21 cellular contexts compared by ENCODE assay signal in the genomic region with DNA sequence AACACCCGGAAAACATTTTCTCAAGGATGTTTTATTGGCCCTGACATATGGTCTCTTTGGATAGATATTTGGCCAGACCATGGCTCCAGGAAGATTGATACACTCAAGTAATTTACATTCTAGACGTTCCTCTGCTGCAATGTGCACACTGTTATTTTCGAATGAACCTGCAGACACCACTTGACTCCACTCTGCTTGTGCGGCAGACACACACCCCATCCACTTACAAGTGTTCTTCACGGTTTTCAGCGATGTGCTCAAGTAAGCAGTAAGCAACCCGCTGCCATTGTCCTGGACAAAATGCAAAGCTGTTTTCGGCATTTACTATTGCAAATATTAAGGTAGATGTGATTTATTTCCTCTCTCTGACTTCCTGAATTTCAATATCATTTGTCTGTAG. TPM values are rescaled to one million over a fixed set of nuclear protein-coding genes. Genes with fewer than 3 reads are reported as not detected.
DNase-seq lines count a peak whose midpoint lies in the region; ATAC-seq, FAIRE-seq and TF ChIP-seq lines count a peak whose summit lies in the region.
"Had no signal": no experiment of that assay in that cellular context is flagged by ENCODE, and none has a peak within 500 bp of the region (broad histone marks: within the 10 kb centered on the region; RNA-seq: fewer than 3 reads in every experiment).

No MANE protein-coding gene starts in this region.

- no peaks in the 10 kb centered on the region for H3K36me3 ChIP-seq in H1 (ENCODE audit: control insufficient read depth in 2 of 4, insufficient read depth in 4 of 4, low read length in 3 of 4)
- H3K36me3 ChIP-seq in upper lobe of right lung = no peaks in the 10 kb centered on the region
- H3K36me3 ChIP-seq in HepG2 (replicated peaks in 1 of 2; ENCODE audit: control insufficient read depth in 1 of 2, insufficient read depth in 2 of 2, low read length in 2 of 2) = no peaks in the 10 kb centered on the region

- no peak overlapping the region for H2BK5ac ChIP-seq in H1 (ENCODE audit: low read depth, low read length)

- H2BK12ac ChIP-seq in H1 (ENCODE audit: low read depth, low read length) = no peak overlapping the region

- H3K27me3 ChIP-seq in H1 (replicated peaks in 1 of 4; ENCODE audit: control insufficient read depth in 3 of 4, extremely low read depth in 1 of 4, insufficient read depth in 3 of 4, low read length in 3 of 4) (peaks cover 0 to 1% (median 0%) of the 10 kb centered on the region in 4 experiments; a peak in 1 of 7 replicates), upper lobe of right lung (no peaks in the 10 kb centered on the region), HepG2 (ENCODE audit: control insufficient read depth in 1 of 2, insufficient read depth in 2 of 2, low read length in 2 of 2) (no peaks in the 10 kb centered on the region)

- TF ChIP-seq EP300 in H1 (IDR thresholded peaks at IDR 0.05; ENCODE audit: borderline replicate concordance in 1 of 2, low read depth in 2 of 2, low read length in 2 of 2) = no peak
- no peak for TF ChIP-seq EP300 in HepG2 (IDR thresholded peaks at IDR 0.05; ENCODE audit: low read depth in 2 of 2, low read length in 2 of 2)
- TF ChIP-seq EP300 in HepG2 (CRISPR knock-in tag; IDR thresholded peaks at IDR 0.05; ENCODE audit: borderline replicate concordance) = no peak

- H4K91ac ChIP-seq in H1 (replicated peaks; ENCODE audit: insufficient read length, low read length) = no peak overlapping the region

- CTCF ChIA-PET in H1 (lab: Charles Lee; ENCODE audit: partially characterized antibody) = interaction anchor here (0.5 to 1.7 kb wide), 2 partner anchors 9 to 96 kb away, joined by 3 to 5 read pairs; no protein-coding TSS in a partner anchor
- CTCF ChIA-PET in activated CD4-positive, alpha-beta T cell treated with anti-CD3 and anti-CD28 coated beads for 36 hours (lab: Charles Lee) = interaction anchor here (0.6 kb wide), 1 partner anchor 1676 kb away, joined by 3 read pairs; no protein-coding TSS in a partner anchor
- CTCF ChIA-PET in HepG2 (lab: Yijun Ruan, JAX; ENCODE audit: low intra/inter-chr PET ratio, low total read pairs) = no interaction called here

- H2AK5ac ChIP-seq in H1 (ENCODE audit: low read depth, low read length) = no peak overlapping the region

- H3K4me3 ChIP-seq in H1 (ENCODE audit: extremely low read depth in 1 of 4, insufficient read depth in 2 of 4, low read depth in 3 of 4, low read length in 4 of 4) (no peak overlapping the region), upper lobe of right lung (no peak overlapping the region), HepG2 (replicated peaks in 1 of 3; ENCODE audit: insufficient read depth in 1 of 3, low read depth in 2 of 3, low read length in 3 of 3) (no peak overlapping the region)
- H3K4me3 ChIP-seq: GM23248 had no signal

- TF ChIP-seq CTCF in H1 (IDR thresholded peaks at IDR 0.05; ENCODE audit: control extremely low read depth in 1 of 3, insufficient read depth in 1 of 3, low read depth in 1 of 3, low read length in 3 of 3) (no peak), upper lobe of right lung (IDR thresholded peaks at IDR 0.05) (no peak), HepG2 (CRISPR knock-in tag; IDR thresholded peaks at IDR 0.05) (no peak)

- H3K18ac ChIP-seq in H1 (ENCODE audit: extremely low read depth, low read length) = no peak overlapping the region

- H2BK20ac ChIP-seq in H1 (ENCODE audit: low read length) = no peak overlapping the region

- ATAC-seq in upper lobe of right lung (peak; percentile 71), HepG2 (no peak)
- no peak for ATAC-seq in activated CD4-positive, alpha-beta T cell treated with anti-CD3 and anti-CD28 coated beads for 36 hours
- ATAC-seq: HCT116 had no signal

- no peaks in the 10 kb centered on the region for H3K27me3 Mint-ChIP-seq in activated CD4-positive, alpha-beta T cell treated with anti-CD3 and anti-CD28 coated beads for 36 hours
- H3K27me3 Mint-ChIP-seq: B cell; CD4-positive, CD25-positive, alpha-beta regulatory T cell had no signal

- no peak overlapping the region for H3K9ac ChIP-seq in H1 (replicated peaks in 1 of 4; ENCODE audit: extremely low read depth in 1 of 4, low read depth in 3 of 4, low read length in 3 of 4)
- no peak overlapping the region for H3K9ac ChIP-seq in HepG2 (ENCODE audit: insufficient read depth, low read depth, low read length)
- H3K9ac ChIP-seq: GM23248 had no signal

- H3K79me2 ChIP-seq in H1 (ENCODE audit: control insufficient read depth in 1 of 2, insufficient read depth in 2 of 2, low read length in 2 of 2) (no peaks in the 10 kb centered on the region), HepG2 (ENCODE audit: insufficient read depth, low read length) (no peaks in the 10 kb centered on the region)

- H3K36me3 Mint-ChIP-seq in activated CD4-positive, alpha-beta T cell treated with anti-CD3 and anti-CD28 coated beads for 36 hours (ENCODE audit: low read depth) = no peaks in the 10 kb centered on the region
- H3K36me3 Mint-ChIP-seq: CD4-positive, CD25-positive, alpha-beta regulatory T cell had no signal

- H3K4me3 Mint-ChIP-seq in activated CD4-positive, alpha-beta T cell treated with anti-CD3 and anti-CD28 coated beads for 36 hours = no peak overlapping the region
- H3K4me3 Mint-ChIP-seq: B cell; CD4-positive, CD25-positive, alpha-beta regulatory T cell; HFFc6 had no signal

- TF ChIP-seq POLR2A in H1 (IDR thresholded peaks at IDR 0.05; ENCODE audit: control extremely low read depth in 1 of 2, low read depth in 2 of 2, low read length in 2 of 2) (no peak), HepG2 (IDR thresholded peaks at IDR 0.05; ENCODE audit: insufficient read depth in 1 of 2, low read depth in 2 of 2, low read length in 2 of 2) (no peak)

- H3K4me1 ChIP-seq in H1 (replicated peaks in 1 of 4; ENCODE audit: control insufficient read depth in 3 of 4, insufficient read depth in 4 of 4, low read length in 3 of 4) = no peaks in the 10 kb centered on the region
- no peaks in the 10 kb centered on the region for H3K4me1 ChIP-seq in upper lobe of right lung
- H3K4me1 ChIP-seq in HepG2 (ENCODE audit: insufficient read depth, low read length) = no peaks in the 10 kb centered on the region
- H3K4me1 ChIP-seq: Caco-2 had no signal

- in situ Hi-C loops in HepG2 (cut with HindIII; ENCODE audit: extremely low pct_ligation_motif_present, low pct_unique_long_range_greater_than_20kb) = no loop called here

- 0 out of 2 replicates have a peak overlapping the region, but pooled peaks have one; percentile 18 for H2AFZ ChIP-seq in H1 (ENCODE audit: low read length)
- no peak overlapping the region for H2AFZ ChIP-seq in HepG2 (ENCODE audit: low read length)
- H2AFZ ChIP-seq: GM23248 had no signal

- no peaks in the 10 kb centered on the region for H3K23me2 ChIP-seq in H1 (ENCODE audit: low read depth, low read length)

- FAIRE-seq in H1 (lab: Jason Lieb, UNC) (no peak), HepG2 (lab: Jason Lieb, UNC) (no peak)
- FAIRE-seq: D721Med, GM12892, GM18507 had no signal

- DNase-seq in NAMALWA (ENCODE audit: low spot score) = peak; percentile 11
- peak; percentile 34 for DNase-seq in NCI-H446 treated with DMSO at 0.1 percent for 48 hours (lab: John Stamatoyannopoulos, UW)
- DNase-seq in H1 (ENCODE audit: low read depth in 1 of 2, low spot score in 2 of 2) = no peak
- DNase-seq in upper lobe of right lung = no peak
- no peak for DNase-seq in activated CD4-positive, alpha-beta T cell treated with anti-CD3 and anti-CD28 coated beads for 36 hours
- no peak for DNase-seq in NK-92 treated with Interleukin-12 subunit alpha and Interleukin-12 subunit beta, amount 100 ng/mL, for 24 hours (lab: John Stamatoyannopoulos, UW)
- no peak for DNase-seq in HepG2 (ENCODE audit: low spot score)
- DNase-seq: C1 segment of cervical spinal cord; Caco-2; CD4-positive, CD25-positive, alpha-beta regulatory T cell; GDM1; GM23248; H7; HFFc6; IMR-90 had no signal

- POLR2A ChIA-PET in H1 (lab: Charles Lee; ENCODE audit: partially characterized antibody) (no interaction called here), HepG2 (lab: Yijun Ruan, JAX) (no interaction called here)
- POLR2A ChIA-PET in activated CD4-positive, alpha-beta T cell treated with anti-CD3 and anti-CD28 coated beads for 36 hours (lab: Charles Lee) = no interaction called here

- no peak overlapping the region for H3K4me2 ChIP-seq in H1 (ENCODE audit: insufficient read depth in 1 of 2, low read depth in 2 of 2, low read length in 2 of 2)
- no peak overlapping the region for H3K4me2 ChIP-seq in HepG2 (ENCODE audit: low read depth, low read length)

- no peaks in the 10 kb centered on the region for H3K4me1 Mint-ChIP-seq in activated CD4-positive, alpha-beta T cell treated with anti-CD3 and anti-CD28 coated beads for 36 hours
- H3K4me1 Mint-ChIP-seq: CD4-positive, CD25-positive, alpha-beta regulatory T cell had no signal

- no peak overlapping the region for H3K27ac Mint-ChIP-seq in activated CD4-positive, alpha-beta T cell treated with anti-CD3 and anti-CD28 coated beads for 36 hours
- H3K27ac Mint-ChIP-seq: B cell; CD4-positive, CD25-positive, alpha-beta regulatory T cell; HFFc6 had no signal

- no peaks in the 10 kb centered on the region for H4K20me1 ChIP-seq in H1 (replicated peaks in 1 of 2; ENCODE audit: control insufficient read depth in 1 of 2, insufficient read depth in 2 of 2, low read length in 2 of 2)
- H4K20me1 ChIP-seq in HepG2 (ENCODE audit: insufficient read depth, low read length) = no peaks in the 10 kb centered on the region

- no peak overlapping the region for H3K23ac ChIP-seq in H1 (ENCODE audit: insufficient read length)

- H2BK120ac ChIP-seq in H1 (replicated peaks; ENCODE audit: low read depth, low read length) = no peak overlapping the region

- H3K79me1 ChIP-seq in H1 (ENCODE audit: low read depth, low read length) = no peaks in the 10 kb centered on the region

- H3K4ac ChIP-seq in H1 (replicated peaks; ENCODE audit: insufficient read length, low read depth, low read length) = no peak overlapping the region

- no peak overlapping the region for H4K5ac ChIP-seq in H1 (ENCODE audit: insufficient read length, low read depth, low read length)

- 93% methylated on average over 8 of the region's 8 CpGs; no CpG with 5 or more reads in 1 of the 2 experiments for WGBS in H1 (ENCODE audit: extremely low coverage in 1 of 2, insufficient coverage in 1 of 2, insufficient read length in 1 of 2, insufficient replicate concordance in 2 of 2, low coverage in 1 of 2, low lambda C conversion rate in 2 of 2, missing lambda C conversion rate in 1 of 2), 2 experiments
- 11% methylated on average over 8 of the region's 8 CpGs for WGBS in HepG2 (ENCODE audit: low lambda C conversion rate)

- no TSS peak for BruUV-seq in HepG2 (replicated peaks; lab: Mats Ljungman, UMichigan)

- TF ChIP-seq RAD21 in H1 (IDR thresholded peaks at IDR 0.05 in 1 of 2, conservative IDR thresholded peaks at IDR 0.05 in 1 of 2; ENCODE audit: low read depth in 2 of 2, low read length in 2 of 2) (no peak), HepG2 (CRISPR knock-in tag; IDR thresholded peaks at IDR 0.05) (no peak)

- H2BK15ac ChIP-seq in H1 (ENCODE audit: low read length) = no peak overlapping the region

- H3K9me3 Mint-ChIP-seq in activated CD4-positive, alpha-beta T cell treated with anti-CD3 and anti-CD28 coated beads for 36 hours (ENCODE audit: low read depth) = no peaks in the 10 kb centered on the region

- no peaks in the 10 kb centered on the region for H3K9me3 ChIP-seq in H1 (ENCODE audit: insufficient read depth in 2 of 2, low read depth in 1 of 2, low read length in 1 of 2)
- H3K9me3 ChIP-seq in upper lobe of right lung = no peaks in the 10 kb centered on the region
- H3K9me3 ChIP-seq in HepG2 (ENCODE audit: low read length) = no peaks in the 10 kb centered on the region
- H3K9me3 ChIP-seq: Caco-2 had no signal

- H3K27ac ChIP-seq in H1 (ENCODE audit: low read depth, low read length) (no peak overlapping the region), upper lobe of right lung (no peak overlapping the region), HepG2 (ENCODE audit: extremely low read length, insufficient read depth, low read length) (no peak overlapping the region)
- H3K27ac ChIP-seq: GM23248, HL-60 had no signal

- no peak overlapping the region for H3K56ac ChIP-seq in H1 (replicated peaks; ENCODE audit: insufficient read length, low read depth, low read length)

- no peak overlapping the region for H3K14ac ChIP-seq in H1 (ENCODE audit: insufficient read length)

- intact Hi-C loops in upper lobe of right lung (cut with DNase I) (no loop called here), HepG2 (cut with micrococcal nuclease; ENCODE audit: unreplicated experiment) (no loop called here)
- intact Hi-C loops in activated CD4-positive, alpha-beta T cell treated with anti-CD3 and anti-CD28 coated beads for 36 hours (cut with DNase I, micrococcal nuclease) = no loop called here

- H4K8ac ChIP-seq in H1 (ENCODE audit: extremely low read depth, insufficient read depth, low read length) = no peak overlapping the region

RNA-seq across cellular contexts. Expression of gene GPM6A, which starts 12.0 kb away (rescaled TPM):
- total RNA-seq in H1 (2021; fragmentation: NEBNext Ultra II Directional; extraction: Animal tissue kit (Norgen Biotek cat#: 25700)) = 2.0 and 2.6 TPM in 2 replicates
- polyA plus RNA-seq in H1 (2011; rRNA removed) (4.4 and 9.5 TPM in 2 replicates), HepG2 (2011; rRNA removed) (not detected in 2 replicates)
- polyA plus RNA-seq in H1 (2011; cell fraction: cytosol; rRNA removed) = 3.6 TPM
- polyA plus RNA-seq in H1 (2011; cell fraction: nucleus; rRNA removed) = 7.4 TPM
- 4.6 to 7.6 TPM (median 5.3 TPM) in 4 replicates for polyA plus RNA-seq in H1 (2012, experiment 1 of 2)
- polyA plus RNA-seq in H1 (2012, experiment 2 of 2) = 0.21 TPM
- polyA plus RNA-seq in H1 (2013, experiment 1 of 2) = 6.9 TPM
- polyA plus RNA-seq in H1 (2013, experiment 2 of 2) = 6.5 TPM
- polyA minus RNA-seq in H1 (2011; rRNA and poly(A)+ RNA removed) = 15.6 and 21.6 TPM in 2 replicates
- polyA minus RNA-seq in H1 (2011; cell fraction: cytosol; rRNA and poly(A)+ RNA removed) = 3.7 TPM
- 3.0 TPM for polyA minus RNA-seq in H1 (2011; cell fraction: nucleus; rRNA and poly(A)+ RNA removed)
- total RNA-seq in upper lobe of right lung (38.3 TPM), HepG2 (2016; rRNA removed; fragmentation: Illumina TruSeq; extraction: Trizol) (not detected in 2 replicates)
- not detected for total RNA-seq in activated CD4-positive, alpha-beta T cell treated with anti-CD3 and anti-CD28 coated beads for 36 hours
- total RNA-seq in HepG2 (2016; cell fraction: cytosol; rRNA removed; fragmentation: Illumina TruSeq; extraction: Trizol; ENCODE audit: low read depth) = not detected in 2 replicates
- total RNA-seq in HepG2 (2016; cell fraction: insoluble cytoplasmic fraction; rRNA removed; fragmentation: Illumina TruSeq; extraction: Trizol) = not detected in 2 replicates
- not detected in 2 replicates for total RNA-seq in HepG2 (2016; cell fraction: membrane; rRNA removed; fragmentation: Illumina TruSeq; extraction: Trizol)
- total RNA-seq in HepG2 (2016; cell fraction: nucleus; rRNA removed; fragmentation: Illumina TruSeq; extraction: Trizol) = not detected in 2 replicates
- not detected in 2 replicates for polyA plus RNA-seq in HepG2 (2011; cell fraction: cytosol; rRNA removed)
- not detected in 2 replicates for polyA plus RNA-seq in HepG2 (2011; cell fraction: nucleus; rRNA removed)
- polyA plus RNA-seq in HepG2 (2012) = not detected in 2 replicates
- not detected in 2 replicates for polyA plus RNA-seq in HepG2 (2016; cell fraction: cytosol; fragmentation: Illumina TruSeq; extraction: Trizol; ENCODE audit: low read depth)
- polyA plus RNA-seq in HepG2 (2016; cell fraction: insoluble cytoplasmic fraction; fragmentation: Illumina TruSeq; extraction: Trizol; ENCODE audit: low read depth) = not detected in 2 replicates
- polyA plus RNA-seq in HepG2 (2016; cell fraction: membrane; fragmentation: Illumina TruSeq; extraction: Trizol; ENCODE audit: low read depth) = not detected in 2 replicates
- polyA plus RNA-seq in HepG2 (2016; cell fraction: nucleus; fragmentation: Illumina TruSeq; extraction: Trizol; ENCODE audit: insufficient read depth, low read depth) = not detected in 2 replicates
- not detected in 2 replicates for polyA minus RNA-seq in HepG2 (2011; rRNA and poly(A)+ RNA removed; ENCODE audit: low replicate concordance)
- polyA minus RNA-seq in HepG2 (2011; cell fraction: cytosol; rRNA and poly(A)+ RNA removed) = not detected in 2 replicates
- not detected in 2 replicates for polyA minus RNA-seq in HepG2 (2011; cell fraction: nucleus; rRNA and poly(A)+ RNA removed)
- total RNA-seq: Caco-2; CD4-positive, CD25-positive, alpha-beta regulatory T cell; GM23248; HFFc6; IMR-90 had no signal
- polyA plus RNA-seq: CD4-positive, CD25-positive, alpha-beta regulatory T cell; GM23248; IMR-90 had no signal

Comparison
In these comparisons a context has a peak if more than half of its experiments do, and no peak if none do; other contexts are left out.
1. DNase-seq: peak in NAMALWA (single experiment) and NCI-H446 treated with DMSO at 0.1 percent for 48 hours (single experiment); none in H1 (0 of 2), upper lobe of right lung (single experiment), activated CD4-positive, alpha-beta T cell treated with anti-CD3 and anti-CD28 coated beads for 36 hours (single experiment), NK-92 treated with Interleukin-12 subunit alpha and Interleukin-12 subunit beta, amount 100 ng/mL, for 24 hours (single experiment) and HepG2 (single experiment).
2. RNA of gene GPM6A, which starts 12.0 kb away (total RNA-seq): 38.3 TPM in upper lobe of right lung (single experiment); 2.0 to 2.6 TPM in H1, not detected in activated CD4-positive, alpha-beta T cell treated with anti-CD3 and anti-CD28 coated beads for 36 hours and not detected in HepG2; every median in the first group is over 10 times any median in the second.